ENCODE assay signal across 23 cellular contexts in genomic region chr20:37451616-37452015, GRCh38.
"Had no signal": no experiment of that assay in that cellular context is flagged by ENCODE, and none has a peak within 500 bp of the region (broad histone marks: within the 10 kb centered on the region; RNA-seq: fewer than 3 reads in every experiment).

No MANE protein-coding gene starts in this region.

- H3K27ac ChIP-seq: neural progenitor cell, ovary, parathyroid adenoma, psoas muscle, right lobe of liver, sigmoid colon, stomach, thoracic aorta, thyroid gland, tibial nerve, upper lobe of left lung, uterus had no signal

- H3K27me3 ChIP-seq: neural progenitor cell, ovary, right lobe of liver, sigmoid colon, thyroid gland, tibial nerve, upper lobe of left lung, uterus had no signal

- ATAC-seq: natural killer cell; psoas muscle; right cardiac atrium; right lobe of liver; stimulated activated effector memory CD8-positive, alpha-beta T cell treated with anti-CD3 and anti-CD28 coated beads, Interleukin-12 subunit alpha, Interleukin-12 subunit beta, amount 100 ng/mL, for 72 hours; stimulated activated naive B cell treated with anti-CD40 and anti-IgM and Interleukin-4, amounts not matched to agents 10 μg/mL and 1 μg/mL and 100 μg/mL, for 72 hours had no signal

- DNase-seq: natural killer cell; occipital lobe; ovary; psoas muscle; right cardiac atrium; right lobe of liver; stimulated activated CD4-positive, alpha-beta T cell treated with anti-CD3 and anti-CD28 coated beads, Interleukin-15, amount 100 ng/mL, for 24 hours; stimulated activated CD4-positive, alpha-beta T cell treated with anti-CD3 and anti-CD28 coated beads, Interleukin-2, amount 100 ng/mL, for 24 hours; stimulated activated CD4-positive, alpha-beta T cell treated with anti-CD3 and anti-CD28 coated beads, Interleukin-2, amount 100 ng/mL, for 48 hours; stimulated activated CD4-positive, alpha-beta T cell treated with anti-CD3 and anti-CD28 coated beads, Interleukin-4, amount 100 ng/mL, for 24 hours; stimulated activated naive B cell treated with anti-CD40 and anti-IgM and Interleukin-4, amounts not matched to agents 10 μg/mL and 1 μg/mL and 100 μg/mL, for 72 hours; stimulated activated naive CD4-positive, alpha-beta T cell treated with Interleukin-2 at 50 U/mL for 16 hours; stomach; thyroid gland; trophoblast cell; upper lobe of left lung; uterus had no signal

- H3K4me1 ChIP-seq: neural progenitor cell, parathyroid adenoma, psoas muscle, right lobe of liver, sigmoid colon, stomach, thyroid gland, tibial nerve, upper lobe of left lung, uterus had no signal

- H3K36me3 ChIP-seq: neural progenitor cell, ovary, right lobe of liver, sigmoid colon, stomach, thoracic aorta, thyroid gland, tibial nerve, upper lobe of left lung, uterus had no signal

- H3K4me3 ChIP-seq: neural progenitor cell, ovary, psoas muscle, right lobe of liver, sigmoid colon, stomach, thoracic aorta, thyroid gland, tibial nerve, upper lobe of left lung, uterus had no signal

- H3K9me3 ChIP-seq: ovary, thyroid gland had no signal
